1 cellular context compared by ENCODE assay signal in the genomic region with DNA sequence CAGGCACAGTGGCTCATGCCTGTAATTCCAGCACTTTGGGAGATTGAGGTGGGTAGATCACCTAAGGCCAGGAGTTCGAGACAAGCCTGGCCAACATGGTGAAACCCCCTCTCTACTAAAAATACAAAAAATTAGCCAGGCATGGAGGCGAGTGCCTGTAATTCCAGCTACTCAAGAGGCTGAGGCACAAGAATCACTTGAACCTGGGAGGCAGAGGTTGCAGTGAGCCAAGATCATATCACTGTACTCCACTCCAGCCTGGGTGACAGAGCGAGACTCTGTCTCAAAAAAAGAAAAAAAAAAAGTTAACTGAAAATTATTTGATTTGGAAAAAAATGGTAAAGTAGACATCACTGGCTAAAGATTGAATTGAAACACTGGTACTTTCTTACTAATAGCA. TPM values are rescaled to one million over a fixed set of nuclear protein-coding genes. Genes with fewer than 3 reads are reported as not detected.
"Had no signal": no experiment of that assay in that cellular context is flagged by ENCODE, and none has a peak within 500 bp of the region (broad histone marks: within the 10 kb centered on the region; RNA-seq: fewer than 3 reads in every experiment).

No MANE protein-coding gene starts in this region.

RNA-seq across cellular contexts. Expression of a gene that starts 33.5 kb away (rescaled TPM):
- polyA plus RNA-seq: neural cell had no signal
